Comparison of ENCODE assay signal across 1 cellular context in the genomic region with DNA sequence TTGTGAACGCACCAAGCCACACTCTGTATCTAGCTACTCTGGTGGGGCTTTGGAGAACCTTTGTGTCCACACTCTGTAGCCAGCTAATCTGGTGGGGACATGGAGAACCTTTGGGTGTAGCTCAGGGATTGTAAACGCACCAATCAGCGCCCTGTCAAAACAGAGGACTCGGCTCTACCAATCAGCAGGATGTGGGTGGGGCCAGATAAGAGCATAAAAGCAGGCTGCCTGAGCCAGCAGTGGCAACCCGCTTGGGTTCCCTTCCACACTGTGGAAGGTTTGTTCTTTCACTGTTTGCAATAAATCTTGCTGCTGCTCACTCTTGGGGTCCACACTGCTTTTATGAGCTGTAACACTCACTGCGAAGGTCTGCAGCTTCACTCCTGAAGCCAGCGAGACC. TPM values are rescaled to one million over a fixed set of nuclear protein-coding genes. Genes with fewer than 3 reads are reported as not detected.
"Had no signal": no experiment of that assay in that cellular context is flagged by ENCODE, and none has a peak within 500 bp of the region (broad histone marks: within the 10 kb centered on the region; RNA-seq: fewer than 3 reads in every experiment).

No MANE protein-coding gene starts in this region.

RNA-seq across cellular contexts. Expression of gene ANKEF1, which starts 2.5 kb away (rescaled TPM):
- total RNA-seq: myocyte had no signal
